23 cellular contexts compared by ENCODE assay signal in genomic region chr4:13711233-13711775, GRCh38.
DNase-seq lines count a peak whose midpoint lies in the region; ATAC-seq lines count a peak whose summit lies in the region.
"Had no signal": no experiment of that assay in that cellular context is flagged by ENCODE, and none has a peak within 500 bp of the region (broad histone marks: within the 10 kb centered on the region; RNA-seq: fewer than 3 reads in every experiment).

No MANE protein-coding gene starts in this region.

- no peak overlapping the region for H2AFZ ChIP-seq in GM23248

- no peak overlapping the region for H3K27ac ChIP-seq in GM23248
- H3K27ac ChIP-seq: Peyer's patch had no signal

- no peak overlapping the region for H3K9ac ChIP-seq in GM23248
- H3K9ac ChIP-seq: SK-N-SH had no signal

- no peak overlapping the region for H3K4me2 ChIP-seq in GM23248 (ENCODE audit: unreplicated experiment)
- H3K4me2 ChIP-seq: SK-N-SH had no signal

- no peaks in the 10 kb centered on the region for H3F3A ChIP-seq in GM23248 (ENCODE audit: insufficient read depth)

- no peak overlapping the region for H3K4me3 ChIP-seq in GM23248
- H3K4me3 ChIP-seq: HAP-1, MG63, Peyer's patch had no signal

- 35 to 36% methylated on average over 5 of the region's 5 CpGs for WGBS in GM23248 (ENCODE audit: low coverage in 1 of 2, low lambda C conversion rate in 2 of 2, missing lambda C conversion rate in 2 of 2), 2 experiments

- H3K27me3 ChIP-seq in GM23248 (replicated peaks; ENCODE audit: insufficient read depth) = 0 out of 2 replicates have a peak, but pooled peaks cover 5% of the 10 kb centered on the region
- H3K27me3 ChIP-seq: MG63, Peyer's patch had no signal

- no peaks in the 10 kb centered on the region for H3K4me1 ChIP-seq in GM23248 (ENCODE audit: insufficient read depth)
- H3K4me1 ChIP-seq: HAP-1 had no signal

- H3K9me2 ChIP-seq in GM23248 (ENCODE audit: insufficient read depth) = no peaks in the 10 kb centered on the region
- H3K9me2 ChIP-seq: SK-N-SH had no signal

- DNase-seq in NCI-H1105 treated with DMSO at 0.1 percent for 48 hours (lab: John Stamatoyannopoulos, UW) (peak; percentile 14), NCI-H1105 (lab: John Stamatoyannopoulos, UW) (no peak), G401 (ENCODE audit: low spot score) (peak; percentile 81), NCI-H774 (lab: John Stamatoyannopoulos, UW) (peak; percentile 4), cerebellum (ENCODE audit: low spot score) (peak; percentile 49), GM23248 (no peak), ecto neural progenitor cell (ENCODE audit: low spot score) (no peak)
- DNase-seq: 8988T, ACHN, Calu3, GOT3, HFFc6, KBM-7, MG63, NCI-H1417 treated with DMSO at 0.1 percent for 48 hours, NCI-H1930, NCI-H2107, OCI-M1, Peyer's patch, SK-N-SH, T-helper 2 cell had no signal

- no peaks in the 10 kb centered on the region for H3K79me2 ChIP-seq in GM23248 (ENCODE audit: insufficient read depth)

- no peaks in the 10 kb centered on the region for H3K36me3 ChIP-seq in GM23248 (ENCODE audit: low read depth)
- H3K36me3 ChIP-seq: HAP-1, MG63, Peyer's patch had no signal

- no peaks in the 10 kb centered on the region for H3K9me3 ChIP-seq in GM23248 (ENCODE audit: low read depth)
- H3K9me3 ChIP-seq: HAP-1, MG63, Peyer's patch, SK-N-SH had no signal

- in situ Hi-C loops in G401 (cut with HindIII; ENCODE audit: low sequenced_read_pairs) = no loop called here
- in situ Hi-C loops in GM23248 (cut with MboI) = no loop called here

- H4K20me1 ChIP-seq in GM23248 (ENCODE audit: insufficient read depth) = no peaks in the 10 kb centered on the region

- no peak for ATAC-seq in GM21723 (IDR thresholded peaks at IDR 0.05; ENCODE audit: unreplicated experiment)

Comparison
In these comparisons a context has a peak if more than half of its experiments do, and no peak if none do; other contexts are left out.
1. DNase-seq: peak in NCI-H1105 treated with DMSO at 0.1 percent for 48 hours (single experiment), G401 (single experiment), NCI-H774 (single experiment) and cerebellum (single experiment); none in NCI-H1105 (single experiment), GM23248 (single experiment) and ecto neural progenitor cell (single experiment).